In the genomic region with DNA sequence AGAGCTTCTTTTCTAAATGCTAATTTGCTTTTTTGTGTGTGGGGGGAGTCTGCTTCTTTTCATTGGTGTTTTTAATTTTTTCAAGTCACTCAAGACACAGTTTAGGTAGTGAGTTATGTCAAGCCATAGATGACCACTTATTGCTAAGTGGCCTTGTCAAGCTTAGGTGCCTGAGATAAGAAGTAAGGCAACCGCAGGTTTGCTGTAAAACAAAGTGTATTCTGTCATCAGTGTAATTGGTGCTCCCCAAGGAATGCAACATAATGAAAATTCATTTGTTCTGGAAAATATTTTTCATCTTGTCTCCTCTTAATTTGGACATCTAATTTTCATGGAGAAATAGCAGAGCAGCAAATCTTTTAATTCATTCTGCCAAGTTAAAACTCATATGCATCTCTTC, we compare ENCODE assay signal across 1 cellular context.
TF ChIP-seq lines count a peak whose summit lies in the region.

No MANE protein-coding gene starts in this region.

TF ChIP-seq in SK-N-SH, 30 proteins besides CTCF, POLR2A, EP300 and RAD21 (continued from another document):
- TF ChIP-seq, protein P1, sequence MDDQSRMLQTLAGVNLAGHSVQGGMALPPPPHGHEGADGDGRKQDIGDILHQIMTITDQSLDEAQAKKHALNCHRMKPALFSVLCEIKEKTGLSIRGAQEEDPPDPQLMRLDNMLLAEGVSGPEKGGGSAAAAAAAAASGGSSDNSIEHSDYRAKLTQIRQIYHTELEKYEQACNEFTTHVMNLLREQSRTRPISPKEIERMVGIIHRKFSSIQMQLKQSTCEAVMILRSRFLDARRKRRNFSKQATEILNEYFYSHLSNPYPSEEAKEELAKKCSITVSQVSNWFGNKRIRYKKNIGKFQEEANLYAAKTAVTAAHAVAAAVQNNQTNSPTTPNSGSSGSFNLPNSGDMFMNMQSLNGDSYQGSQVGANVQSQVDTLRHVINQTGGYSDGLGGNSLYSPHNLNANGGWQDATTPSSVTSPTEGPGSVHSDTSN (IDR thresholded peaks at IDR 0.05), result no peak
- TF ChIP-seq GABPA (IDR thresholded peaks at IDR 0.05; ENCODE audit: low read depth) (no peak), FOXM1 (IDR thresholded peaks at IDR 0.05; ENCODE audit: low read depth) (no peak), JUND (IDR thresholded peaks at IDR 0.05) (no peak), TCF12 (IDR thresholded peaks at IDR 0.05) (no peak), SMC3 (IDR thresholded peaks at IDR 0.05; ENCODE audit: low read depth, low read length) (no peak), TAF1 (IDR thresholded peaks at IDR 0.05; ENCODE audit: borderline replicate concordance, low read depth, low read length) (no peak)
TF ChIP-seq in SK-N-SH: peak in this region for 0.
